In genomic region chr19:58154679-58155648, GRCh38 we compare ENCODE assay signal across 8 cellular contexts. TPM values are rescaled to one million over a fixed set of nuclear protein-coding genes. Genes with fewer than 3 reads are reported as not detected.
DNase-seq lines count a peak whose midpoint lies in the region; ATAC-seq and TF ChIP-seq lines count a peak whose summit lies in the region.

No MANE protein-coding gene starts in this region.

- no peaks in the 10 kb centered on the region for H3K36me3 ChIP-seq in ES-I3 (ENCODE audit: insufficient read depth, low read length)
- H3K36me3 ChIP-seq in left ventricle myocardium inferior, result no peaks in the 10 kb centered on the region
- H3K36me3 ChIP-seq in upper lobe of left lung, result no peaks in the 10 kb centered on the region

- CTCF ChIA-PET in T-cell (lab: Charles Lee), result interaction anchor here in 1 of 2 donors (1.4 kb wide), 1 partner anchor 133 kb away, joined by 4 read pairs; no protein-coding TSS in a partner anchor

- H3K4me1 ChIP-seq in ES-I3 (ENCODE audit: insufficient read depth, low read length) (no peaks in the 10 kb centered on the region), left ventricle myocardium inferior (peaks cover 54% of the 10 kb centered on the region), upper lobe of left lung (peaks cover 14 to 33% (median 16%) of the 10 kb centered on the region in 4 donors)

- H3K4me3 ChIP-seq in NB4 (ENCODE audit: low read depth, low read length) (peak overlapping the region; percentile 62), left ventricle myocardium inferior (peak overlapping the region; percentile 96), upper lobe of left lung (peak overlapping the region; percentile 64 to 99 (median 94))

- TF ChIP-seq CTCF in NB4 (IDR thresholded peaks at IDR 0.05; ENCODE audit: low read depth, low read length) (peak; percentile 62), left ventricle myocardium inferior (IDR thresholded peaks at IDR 0.05; ENCODE audit: borderline replicate concordance) (peak; percentile 98), upper lobe of left lung (IDR thresholded peaks at IDR 0.05) (peak; percentile 92 to 100 (median 98))

- intact Hi-C loops in left ventricle myocardium inferior (cut with micrococcal nuclease) (no loop called here), posterior vena cava (cut with DNase I) (loop anchor here (5.0 to 10.0 kb wide), 2 partner anchors 133 to 420 kb away; no protein-coding TSS in a partner anchor)

- peaks cover 18 to 30% (median 27%) of the 10 kb centered on the region in 3 donors for H3K4me1 Mint-ChIP-seq in T-cell

- H3K27ac Mint-ChIP-seq in T-cell, result peak overlapping the region; percentile 36 to 74

- H3K27me3 Mint-ChIP-seq in T-cell, result no peaks in the 10 kb centered on the region

- no peaks in the 10 kb centered on the region for H3K9me3 ChIP-seq in ES-I3 (ENCODE audit: control insufficient read depth, insufficient read depth, low read length)
- peaks cover 4% of the 10 kb centered on the region for H3K9me3 ChIP-seq in left ventricle myocardium inferior (replicated peaks)
- H3K9me3 ChIP-seq in upper lobe of left lung, result peaks cover 0 to 14% (median 9%) of the 10 kb centered on the region in 4 donors

- peak overlapping the region; percentile 77 to 85 (median 80) for H3K4me3 Mint-ChIP-seq in T-cell

- peak in 1 of 4 donors; percentile 27 for TF ChIP-seq EP300 in upper lobe of left lung (IDR thresholded peaks at IDR 0.05)

- peaks cover 2% of the 10 kb centered on the region for H3K36me3 Mint-ChIP-seq in T-cell

- H3K9me3 Mint-ChIP-seq in T-cell, result peaks cover 0 to 2% (median 0%) of the 10 kb centered on the region in 3 donors

- no peak for TF ChIP-seq POLR2A in NB4 (IDR thresholded peaks at IDR 0.05; ENCODE audit: extremely low read depth, insufficient read length)
- peak in 3 of 4 donors; percentile 55 to 78 (median 78) for TF ChIP-seq POLR2A in upper lobe of left lung (IDR thresholded peaks at IDR 0.05)

- peak; percentile 89 for DNase-seq in GOT3 (lab: John Stamatoyannopoulos, UW)
- DNase-seq in NB4 (ENCODE audit: low read depth), result peak; percentile 90
- DNase-seq in T-cell, result peak; percentile 85 to 99 (median 95)
- DNase-seq in amygdala (lab: John Stamatoyannopoulos, UW), result peak; percentile 35 to 99 (median 88)
- peak; percentile 97 for DNase-seq in left ventricle myocardium inferior
- peak; percentile 99 for DNase-seq in posterior vena cava (ENCODE audit: low spot score)
- DNase-seq in upper lobe of left lung, result peak; percentile 93 to 99

- H3K27ac ChIP-seq in left ventricle myocardium inferior (replicated peaks) (peak overlapping the region; percentile 93), upper lobe of left lung (peak overlapping the region; percentile 85 to 97 (median 90))

- H3K27me3 ChIP-seq in left ventricle myocardium inferior (ENCODE audit: low read depth) (no peaks in the 10 kb centered on the region), upper lobe of left lung (no peaks in the 10 kb centered on the region)

- 7 to 9% methylated on average over 23 to 33 of the region's 85 CpGs for WGBS in upper lobe of left lung, 2 donors

- H3K9ac ChIP-seq in ES-I3 (ENCODE audit: low read depth, low read length), result peak overlapping the region; percentile 95

- POLR2A ChIA-PET in T-cell (lab: Charles Lee), result interaction anchor here (0.6 to 0.8 kb wide), 2 partner anchors 54 to 523 kb away, joined by 3 to 5 read pairs; no protein-coding TSS in a partner anchor

- ATAC-seq in T-cell (replicated peaks in 1 of 4) (peak; percentile 86 to 93 (median 92)), upper lobe of left lung (ENCODE audit: low FRiP score in 2 of 2) (peak; percentile 98 to 99)

RNA-seq across cellular contexts. Expression of gene ZNF329, which starts 4.4 kb away (rescaled TPM):
- total RNA-seq in T-cell, result 10 to 100 TPM; 11.5 to 14.9 (median 14.1) TPM
- total RNA-seq in left ventricle myocardium inferior, result 7.8 TPM
- 1 to 10 TPM; 6.1 to 8.9 TPM for total RNA-seq in posterior vena cava
- total RNA-seq in upper lobe of left lung, result 10 to 100 TPM in 1 of 6 donors, 1 to 10 TPM in 5; 4.9 to 18.4 (median 7.1) TPM

RNA-seq across cellular contexts. Expression of gene ZNF274, which starts 27.9 kb away (rescaled TPM):
- total RNA-seq in T-cell (10 to 100 TPM; 44.9 to 70.7 (median 63.4) TPM), left ventricle myocardium inferior (19.3 TPM), posterior vena cava (10 to 100 TPM; 15.2 to 15.9 TPM), upper lobe of left lung (10 to 100 TPM; 19.0 to 63.9 (median 26.4) TPM)

RNA-seq across cellular contexts. Expression of gene ZSCAN18, which starts 56.9 kb away (rescaled TPM):
- total RNA-seq in T-cell, result 10 to 100 TPM; 45.3 to 62.6 (median 52.4) TPM
- 76.1 TPM for total RNA-seq in left ventricle myocardium inferior
- total RNA-seq in posterior vena cava, result 10 to 100 TPM; 45.3 to 62.3 TPM
- 100 to 1,000 TPM in 2 of 6 donors, 10 to 100 TPM in 4; 30.6 to 116 (median 74.1) TPM for total RNA-seq in upper lobe of left lung

Comparison
In these comparisons a context has a peak if more than half of its experiments do, and no peak if none do; other contexts are left out.
1. Peak in every context shown above with its lines: DNase-seq, ATAC-seq, H3K4me3 ChIP-seq and H3K27ac ChIP-seq.